Comparison of ENCODE assay signal across 6 cellular contexts in genomic region chr16:81053761-81054160, GRCh38.
"Had no signal": no experiment of that assay in that cellular context is flagged by ENCODE, and none has a peak within 500 bp of the region (broad histone marks: within the 10 kb centered on the region; RNA-seq: fewer than 3 reads in every experiment).

No MANE protein-coding gene starts in this region.

- DNase-seq: GM23248, GOT3, H7, HFFc6, IMR-90 had no signal

- H3K9ac ChIP-seq: GM23248 had no signal

- H2AFZ ChIP-seq: GM23248 had no signal

- H3K9me3 ChIP-seq: HAP-1 had no signal

- H3K36me3 ChIP-seq: HAP-1 had no signal

- H3K4me1 ChIP-seq: HAP-1 had no signal

- H3K4me3 ChIP-seq: GM23248, HAP-1 had no signal

- H3K27ac ChIP-seq: GM23248 had no signal
